8 cellular contexts compared by ENCODE assay signal in the genomic region with DNA sequence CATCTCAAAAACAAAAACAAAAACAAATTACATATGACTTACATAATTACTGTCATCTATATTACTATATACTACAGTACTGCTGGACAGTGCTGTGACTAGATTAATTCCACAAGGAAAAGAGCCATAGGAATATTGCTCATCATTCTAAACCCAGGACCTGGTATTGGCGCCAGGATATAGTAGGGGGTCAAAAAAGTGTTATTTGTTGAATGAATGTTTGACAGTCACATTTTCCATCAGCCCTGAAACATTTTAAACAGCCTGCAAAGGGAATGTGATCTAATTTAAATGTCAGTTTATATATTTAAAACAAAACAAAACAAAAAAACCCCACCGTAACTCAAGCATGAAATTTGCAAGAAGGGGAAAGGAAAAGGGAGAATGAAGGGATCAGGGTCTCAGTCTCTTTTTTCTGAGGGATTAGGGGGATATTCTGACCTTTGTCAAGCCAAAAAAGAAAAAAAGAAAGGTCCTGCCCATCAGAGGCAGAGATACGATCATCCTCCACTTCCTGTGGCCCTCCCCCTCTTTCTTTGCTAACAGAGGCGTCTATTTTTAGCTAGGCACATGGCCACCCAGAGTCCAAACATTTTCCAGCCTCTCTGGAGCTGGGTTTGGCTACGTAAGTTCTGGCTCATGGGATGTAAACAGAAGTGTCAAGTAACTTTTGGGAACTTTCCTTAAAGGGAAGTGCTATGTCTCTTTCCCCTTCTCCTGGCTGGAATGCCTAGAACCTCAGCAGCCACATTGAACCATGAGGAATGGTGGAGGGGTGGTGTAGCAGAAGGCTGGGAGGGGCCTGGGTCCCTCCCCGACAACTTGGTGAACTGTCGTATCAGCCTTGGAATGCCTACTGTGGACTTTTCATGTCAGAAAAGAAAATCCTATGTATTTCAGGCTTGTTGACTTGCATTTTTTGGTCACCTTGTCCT. TPM values are rescaled to one million over a fixed set of nuclear protein-coding genes. Genes with fewer than 3 reads are reported as not detected.
DNase-seq lines count a peak whose midpoint lies in the region; ATAC-seq and TF ChIP-seq lines count a peak whose summit lies in the region.
"Had no signal": no experiment of that assay in that cellular context is flagged by ENCODE, and none has a peak within 500 bp of the region (broad histone marks: within the 10 kb centered on the region; RNA-seq: fewer than 3 reads in every experiment).

No MANE protein-coding gene starts in this region.

- H3K27ac Mint-ChIP-seq in endodermal cell: peak overlapping the region; percentile 74
- H3K27ac Mint-ChIP-seq: activated B cell treated with CpG ODN at 0.5 μM for 24 hours had no signal

- DNase-seq in GM23248 (peak; percentile 95), RPMI7951 (ENCODE audit: low read depth) (peak; percentile 88), endodermal cell (no peak), activated gamma-delta T cell (lab: John Stamatoyannopoulos, UW) (no peak)
- no peak for DNase-seq in stimulated activated CD4-positive, alpha-beta T cell treated with anti-CD3 and anti-CD28 coated beads, Interleukin-4, amount 100 ng/mL, for 24 hours
- DNase-seq: activated B cell treated with CpG ODN at 0.5 μM for 24 hours had no signal

- H3K27me3 ChIP-seq in GM23248 (replicated peaks; ENCODE audit: insufficient read depth): no peaks in the 10 kb centered on the region
- no peaks in the 10 kb centered on the region for H3K27me3 ChIP-seq in endodermal cell (ENCODE audit: control insufficient read depth, insufficient read depth, low read length, poor library complexity, severe bottlenecking)
- no peaks in the 10 kb centered on the region for H3K27me3 ChIP-seq in muscle layer of duodenum (ENCODE audit: low read depth, low read length)

- peaks cover 16% of the 10 kb centered on the region for H3K4me1 ChIP-seq in GM23248 (ENCODE audit: insufficient read depth)
- H3K4me1 ChIP-seq in endodermal cell (ENCODE audit: control insufficient read depth, insufficient read depth, low read length): peaks cover 2% of the 10 kb centered on the region
- peaks cover 3 to 21% of the 10 kb centered on the region in 2 donors for H3K4me1 ChIP-seq in muscle layer of duodenum (ENCODE audit: control insufficient read depth in 1 of 2, insufficient read depth in 2 of 2, low read length in 2 of 2)

- no peaks in the 10 kb centered on the region for H3K9me2 ChIP-seq in GM23248 (ENCODE audit: insufficient read depth)

- no peaks in the 10 kb centered on the region for H3K36me3 Mint-ChIP-seq in endodermal cell (ENCODE audit: low read depth)

- peaks cover 8% of the 10 kb centered on the region for H3K4me1 Mint-ChIP-seq in endodermal cell

- H3K27ac ChIP-seq in GM23248 (peak overlapping the region; percentile 76), endodermal cell (ENCODE audit: low read depth, low read length) (no peak overlapping the region), muscle layer of duodenum (ENCODE audit: low read length) (peak overlapping the region; percentile 76)

- peak overlapping the region; percentile 53 for H3K4me3 ChIP-seq in GM23248
- H3K4me3 ChIP-seq in endodermal cell (ENCODE audit: low read length): no peak overlapping the region
- peak overlapping the region in 1 of 2 donors; percentile 16 for H3K4me3 ChIP-seq in muscle layer of duodenum (ENCODE audit: low read depth in 1 of 2, low read length in 2 of 2)

- WGBS in GM23248 (ENCODE audit: low coverage in 1 of 2, low lambda C conversion rate in 2 of 2, missing lambda C conversion rate in 2 of 2), 2 experiments: 20 to 21% methylated on average over 7 of the region's 7 CpGs
- WGBS in endodermal cell (ENCODE audit: insufficient coverage in 1 of 2, insufficient read length in 1 of 2), 2 experiments: 70 to 82% methylated on average over 4 to 6 of the region's 7 CpGs

- H3F3A ChIP-seq in GM23248 (ENCODE audit: insufficient read depth): peaks cover 36% of the 10 kb centered on the region

- no peaks in the 10 kb centered on the region for H3K79me2 ChIP-seq in GM23248 (ENCODE audit: insufficient read depth)

- H3K9me3 ChIP-seq in GM23248 (ENCODE audit: low read depth) (no peaks in the 10 kb centered on the region), endodermal cell (ENCODE audit: control insufficient read depth, low read length) (no peaks in the 10 kb centered on the region), muscle layer of duodenum (ENCODE audit: control insufficient read depth in 1 of 2, low read length in 2 of 2) (no peaks in the 10 kb centered on the region)

- peak overlapping the region; percentile 52 for H3K9ac ChIP-seq in GM23248
- no peak overlapping the region for H3K9ac ChIP-seq in endodermal cell (ENCODE audit: extremely low read depth, low read length, poor library complexity, severe bottlenecking)

- no peaks in the 10 kb centered on the region for H3K9me3 Mint-ChIP-seq in endodermal cell
- H3K9me3 Mint-ChIP-seq: activated B cell treated with CpG ODN at 0.5 μM for 24 hours had no signal

- in situ Hi-C loops in GM23248 (cut with MboI): loop anchor here (10.0 kb wide), 1 partner anchor 116 kb away; no protein-coding TSS in a partner anchor

- no peak for ATAC-seq in HG03135 (IDR thresholded peaks at IDR 0.05; ENCODE audit: unreplicated experiment)

- H3K4me2 ChIP-seq in GM23248 (ENCODE audit: unreplicated experiment): peak overlapping the region; percentile 77

- H3K4me3 Mint-ChIP-seq in endodermal cell: no peak overlapping the region
- H3K4me3 Mint-ChIP-seq: activated B cell treated with CpG ODN at 0.5 μM for 24 hours had no signal

- H3K36me3 ChIP-seq in GM23248 (ENCODE audit: low read depth): no peaks in the 10 kb centered on the region; the same call in 1 of the 2 replicates
- H3K36me3 ChIP-seq in endodermal cell (ENCODE audit: control insufficient read depth, insufficient read depth, low read length): peaks cover 4% of the 10 kb centered on the region
- peaks cover 0 to 6% of the 10 kb centered on the region in 2 donors for H3K36me3 ChIP-seq in muscle layer of duodenum (ENCODE audit: control insufficient read depth in 1 of 2, insufficient read depth in 2 of 2, low read length in 2 of 2)

- no peaks in the 10 kb centered on the region for H4K20me1 ChIP-seq in GM23248 (ENCODE audit: insufficient read depth)

- no peaks in the 10 kb centered on the region for H3K27me3 Mint-ChIP-seq in endodermal cell (ENCODE audit: insufficient read depth)
- H3K27me3 Mint-ChIP-seq: activated B cell treated with CpG ODN at 0.5 μM for 24 hours had no signal

- no peak for TF ChIP-seq CTCF in endodermal cell (conservative IDR thresholded peaks at IDR 0.05)

- peak overlapping the region; percentile 69 for H2AFZ ChIP-seq in GM23248

RNA-seq across cellular contexts. Expression of a gene that starts 44.6 kb away (rescaled TPM):
- 27.4 and 27.9 TPM in 2 replicates for total RNA-seq in GM23248 (2014; rRNA removed; shearing (Covaris generic))
- 4.4 and 5.0 TPM in 2 replicates for polyA plus RNA-seq in GM23248 (2016; fragmentation: Nextera tagmentation; extraction: Ambion mirVana)
- total RNA-seq in RPMI7951 (2014; rRNA removed; shearing (Covaris generic)): 9.0 and 10.3 TPM in 2 replicates
- total RNA-seq in endodermal cell: 10 to 100 TPM; 79.4 to 83.4 TPM
- polyA plus RNA-seq in endodermal cell (2013, experiment 1 of 2): 55.8 TPM
- 53.5 TPM for polyA plus RNA-seq in endodermal cell (2013, experiment 2 of 2)

RNA-seq across cellular contexts. Expression of a gene that starts 58.2 kb away (rescaled TPM):
- 9.2 and 9.6 TPM in 2 replicates for total RNA-seq in GM23248 (2014; rRNA removed; shearing (Covaris generic))
- polyA plus RNA-seq in GM23248 (2016; fragmentation: Nextera tagmentation; extraction: Ambion mirVana): 11.9 and 12.8 TPM in 2 replicates
- 7.0 and 8.2 TPM in 2 replicates for total RNA-seq in RPMI7951 (2014; rRNA removed; shearing (Covaris generic))
- 10 to 100 TPM; 28.2 to 28.6 TPM for total RNA-seq in endodermal cell
- polyA plus RNA-seq in endodermal cell (2013, experiment 1 of 2): 18.0 TPM
- polyA plus RNA-seq in endodermal cell (2013, experiment 2 of 2): 18.3 TPM

Comparison
In these comparisons a context has a peak if more than half of its experiments do, and no peak if none do; other contexts are left out.
1. DNase-seq: peak in GM23248 (single experiment) and RPMI7951 (single experiment); none in endodermal cell (single experiment), stimulated activated CD4-positive, alpha-beta T cell treated with anti-CD3 and anti-CD28 coated beads, Interleukin-4, amount 100 ng/mL, for 24 hours (single experiment) and activated gamma-delta T cell (single experiment).